Comparison of ENCODE assay signal across 7 cellular contexts in the genomic region with DNA sequence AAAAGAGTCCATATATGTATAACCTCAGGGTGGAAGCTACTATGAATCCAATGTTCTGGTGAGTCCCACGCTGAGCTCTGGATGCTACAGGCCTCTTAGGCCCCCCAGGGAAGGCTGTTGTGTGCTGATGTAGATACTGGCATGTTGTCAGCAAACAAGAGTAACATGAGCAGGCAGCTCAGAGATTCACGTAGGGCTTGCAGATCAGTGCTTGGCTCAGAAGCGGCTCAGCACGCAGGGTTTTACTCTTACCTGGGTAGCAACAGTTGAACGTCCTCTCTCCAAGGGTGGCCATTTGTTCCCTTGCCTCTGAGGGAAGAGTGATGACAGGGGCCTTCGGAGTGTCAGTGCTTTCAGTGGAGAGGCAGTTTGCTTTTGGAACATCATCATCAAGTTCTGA.
"Had no signal": no experiment of that assay in that cellular context is flagged by ENCODE, and none has a peak within 500 bp of the region (broad histone marks: within the 10 kb centered on the region; RNA-seq: fewer than 3 reads in every experiment).

No MANE protein-coding gene starts in this region.

- H3K4me3 ChIP-seq: GM12878 had no signal

- FAIRE-seq: G401.6, GM12878, GM12891, GM12892, GM18507, GM19239 had no signal

- DNase-seq: GDM1 had no signal

- ATAC-seq: GM12878 had no signal
